9 cellular contexts compared by ENCODE assay signal in genomic region chr4:184313710-184314659, GRCh38.
DNase-seq lines count a peak whose midpoint lies in the region; ATAC-seq and TF ChIP-seq lines count a peak whose summit lies in the region.
"Had no signal": no experiment of that assay in that cellular context is flagged by ENCODE, and none has a peak within 500 bp of the region (broad histone marks: within the 10 kb centered on the region; RNA-seq: fewer than 3 reads in every experiment).

No MANE protein-coding gene starts in this region.

- TF ChIP-seq CTCF in NB4 (IDR thresholded peaks at IDR 0.05; ENCODE audit: low read depth, low read length), result no peak

- no peak overlapping the region for H3K9ac ChIP-seq in neuronal stem cell (ENCODE audit: low read depth, low read length, poor library complexity)

- no peak overlapping the region for H4K91ac ChIP-seq in neuronal stem cell (ENCODE audit: low read depth, low read length, poor library complexity)

- H3K23ac ChIP-seq in neuronal stem cell (ENCODE audit: low read depth, low read length, poor library complexity), result no peak overlapping the region

- H3K18ac ChIP-seq in neuronal stem cell (ENCODE audit: low read length), result peak overlapping the region; percentile 79

- H2BK15ac ChIP-seq in neuronal stem cell (ENCODE audit: low read length), result no peak overlapping the region

- H2BK5ac ChIP-seq in neuronal stem cell (ENCODE audit: low read length), result no peak overlapping the region

- peaks cover 0 to 6% (median 0%) of the 10 kb centered on the region in 3 experiments for H3K27me3 ChIP-seq in neuronal stem cell (ENCODE audit: control insufficient read depth in 3 of 3, insufficient read depth in 3 of 3, low read depth in 1 of 3, low read length in 3 of 3)

- H2BK12ac ChIP-seq in neuronal stem cell (ENCODE audit: low read length), result no peak overlapping the region

- no peaks in the 10 kb centered on the region for H3K9me3 ChIP-seq in neuronal stem cell (replicated peaks in 1 of 2; ENCODE audit: control insufficient read depth in 2 of 2, insufficient read depth in 1 of 2, low read depth in 1 of 2, low read length in 2 of 2)

- H3K4ac ChIP-seq in neuronal stem cell (ENCODE audit: low read length), result no peak overlapping the region

- H2AFZ ChIP-seq in neuronal stem cell (ENCODE audit: low read length), result no peak overlapping the region

- no peak overlapping the region for H3K14ac ChIP-seq in neuronal stem cell (ENCODE audit: low read length)

- no CpG with 5 or more reads among the region's 16 CpGs for WGBS in neuronal stem cell (ENCODE audit: extremely low coverage in 2 of 2, insufficient read length in 2 of 2, insufficient replicate concordance in 1 of 2), 2 donors

- peak; percentile 72 for ATAC-seq in HG02588 (IDR thresholded peaks at IDR 0.05; ENCODE audit: unreplicated experiment)

- H3K27ac ChIP-seq in neuronal stem cell (replicated peaks; ENCODE audit: low read length), result no peak overlapping the region

- no peak overlapping the region for H2AK5ac ChIP-seq in neuronal stem cell (ENCODE audit: low read depth, low read length)

- H3K4me3 ChIP-seq in NB4 (ENCODE audit: low read depth, low read length) (no peak overlapping the region), neuronal stem cell (ENCODE audit: low read length in 2 of 2) (no peak overlapping the region)

- no peak for TF ChIP-seq POLR2A in NB4 (IDR thresholded peaks at IDR 0.05; ENCODE audit: extremely low read depth, insufficient read length)

- no peak overlapping the region for H4K8ac ChIP-seq in neuronal stem cell (ENCODE audit: low read depth, low read length)

- H3K4me1 ChIP-seq in neuronal stem cell (ENCODE audit: control insufficient read depth in 2 of 2, insufficient read depth in 1 of 2, low read depth in 1 of 2, low read length in 2 of 2), result peaks cover 4% of the 10 kb centered on the region in 2 donors

- no peaks in the 10 kb centered on the region for H3K36me3 ChIP-seq in neuronal stem cell (replicated peaks in 1 of 2; ENCODE audit: control insufficient read depth in 2 of 2, insufficient read depth in 2 of 2, low read length in 2 of 2)

- H2BK120ac ChIP-seq in neuronal stem cell (ENCODE audit: low read depth, low read length), result no peak overlapping the region

- no peaks in the 10 kb centered on the region for H3K79me1 ChIP-seq in neuronal stem cell (ENCODE audit: low read depth, low read length)

- DNase-seq in SIG-M5 treated with dmso at 0.1 percent for 504 hours (lab: John Stamatoyannopoulos, UW; ENCODE audit: unreplicated experiment), result peak; percentile 85
- DNase-seq in SIG-M5 (lab: John Stamatoyannopoulos, UW), result no peak
- peak; percentile 65 for DNase-seq in NB4 (ENCODE audit: low read depth)
- DNase-seq in neuronal stem cell (ENCODE audit: low spot score), result no peak
- no peak for DNase-seq in NCI-H2107 treated with DMSO at 0.1 percent for 48 hours (lab: John Stamatoyannopoulos, UW; ENCODE audit: unreplicated experiment)
- DNase-seq in NCI-H69 (lab: John Stamatoyannopoulos, UW), result no peak
- no peak for DNase-seq in middle frontal gyrus (ENCODE audit: extremely low spot score, low spot score)
- DNase-seq: NCI-H1694 treated with DMSO at 0.1 percent for 48 hours had no signal

- no peak overlapping the region for H3K4me2 ChIP-seq in neuronal stem cell (ENCODE audit: insufficient read depth, low read length, poor library complexity, severe bottlenecking)

Comparison
In these comparisons a context has a peak if more than half of its experiments do, and no peak if none do; other contexts are left out.
1. DNase-seq: peak in SIG-M5 treated with dmso at 0.1 percent for 504 hours (single experiment) and NB4 (single experiment); none in SIG-M5 (single experiment), neuronal stem cell (single experiment), NCI-H2107 treated with DMSO at 0.1 percent for 48 hours (single experiment), NCI-H69 (single experiment) and middle frontal gyrus (single experiment).